24 cellular contexts compared by ENCODE assay signal in genomic region chr3:99681512-99681911, GRCh38. TPM values are rescaled to one million over a fixed set of nuclear protein-coding genes. Genes with fewer than 3 reads are reported as not detected.
DNase-seq lines count a peak whose midpoint lies in the region; ATAC-seq, FAIRE-seq and TF ChIP-seq lines count a peak whose summit lies in the region.
"Had no signal": no experiment of that assay in that cellular context is flagged by ENCODE, and none has a peak within 500 bp of the region (broad histone marks: within the 10 kb centered on the region; RNA-seq: fewer than 3 reads in every experiment).

No MANE protein-coding gene starts in this region.

- no peak for FAIRE-seq in D721Med (lab: Jason Lieb, UNC)
- FAIRE-seq: islet of Langerhans had no signal

- 83 to 87% methylated on average over 1 of the region's 1 CpG for WGBS in thyroid gland, 2 donors

- peak overlapping the region; percentile 63 for H3K4me2 ChIP-seq in KMS-11
- H3K4me2 ChIP-seq: GM23338 had no signal

- TF ChIP-seq POLR2A in thyroid gland (IDR thresholded peaks at IDR 0.05): no peak

- H3K4me3 ChIP-seq in KMS-11 (IDR thresholded peaks at IDR 0.05; ENCODE audit: insufficient read depth, low read depth, low read length): no peak overlapping the region
- H3K4me3 ChIP-seq in thyroid gland (replicated peaks in 1 of 3): no peak overlapping the region
- H3K4me3 ChIP-seq: dorsolateral prefrontal cortex, GM23338, heart left ventricle, right lobe of liver, transverse colon had no signal

- no peaks in the 10 kb centered on the region for H4K20me1 ChIP-seq in KMS-11 (ENCODE audit: insufficient read depth)

- DNase-seq in NCI-H2171 treated with DMSO at 0.1 percent for 48 hours (lab: John Stamatoyannopoulos, UW) (peak; percentile 28), NCI-H2171 (lab: John Stamatoyannopoulos, UW) (no peak), thyroid gland (no peak), D721Med (ENCODE audit: insufficient read length, low spot score) (no peak), germinal center (ENCODE audit: low spot score) (no peak)
- DNase-seq: 8988T; activated CD8-positive, alpha-beta memory T cell treated with anti-CD3 and anti-CD28 coated beads, Interleukin-2, amount 50 U/mL, for 48 hours; DND-41; dorsolateral prefrontal cortex; heart left ventricle; Karpas-422; NCI-H1417; NCI-H345; right lobe of liver; stimulated activated CD8-positive, alpha-beta memory T cell treated with anti-CD3 and anti-CD28 coated beads, Interleukin-4, amount 100 ng/mL, for 48 hours; T-helper 9 cell; transverse colon had no signal

- H3K36me3 ChIP-seq in KMS-11 (ENCODE audit: insufficient read depth) (no peaks in the 10 kb centered on the region), thyroid gland (no peaks in the 10 kb centered on the region)
- H3K36me3 ChIP-seq: heart left ventricle, neutrophil, right lobe of liver, transverse colon had no signal

- H3K27me3 ChIP-seq in KMS-11 (ENCODE audit: insufficient read depth, low read depth) (no peaks in the 10 kb centered on the region), thyroid gland (no peaks in the 10 kb centered on the region)
- H3K27me3 ChIP-seq: dorsolateral prefrontal cortex, heart left ventricle, right lobe of liver, transverse colon had no signal

- intact Hi-C loops in thyroid gland (cut with DNase I): no loop called here

- peaks cover 35% of the 10 kb centered on the region for H3K4me1 ChIP-seq in KMS-11 (ENCODE audit: low read depth, poor library complexity, severe bottlenecking)
- H3K4me1 ChIP-seq in thyroid gland: peaks cover 33 to 37% of the 10 kb centered on the region in 2 donors
- H3K4me1 ChIP-seq: right lobe of liver had no signal

- H3K27ac ChIP-seq in KMS-11 (peak overlapping the region; percentile 54), thyroid gland (peak overlapping the region; percentile 34 to 95 (median 94))
- H3K27ac ChIP-seq: dorsolateral prefrontal cortex, neutrophil, right lobe of liver, transverse colon had no signal

- H2AFZ ChIP-seq in KMS-11 (ENCODE audit: low read depth): peak overlapping the region; percentile 14; the same call in 1 of the 2 replicates
- H2AFZ ChIP-seq: GM23338 had no signal

- TF ChIP-seq CTCF in KMS-11 (conservative IDR thresholded peaks at IDR 0.05; ENCODE audit: low read depth, low read length): no peak
- no peak for TF ChIP-seq CTCF in thyroid gland (IDR thresholded peaks at IDR 0.05)
- no peak for TF ChIP-seq CTCF in D721Med (IDR thresholded peaks at IDR 0.05; ENCODE audit: insufficient read depth, missing control alignments)

- peak; percentile 81 for ATAC-seq in HG02588 (IDR thresholded peaks at IDR 0.05; ENCODE audit: unreplicated experiment)
- no peak for ATAC-seq in HG02610 (IDR thresholded peaks at IDR 0.05; ENCODE audit: unreplicated experiment)
- ATAC-seq: esophagus mucosa, GM23338, right lobe of liver had no signal

- no peaks in the 10 kb centered on the region for H3K79me2 ChIP-seq in KMS-11 (ENCODE audit: insufficient read depth, low read depth)

- no peak overlapping the region for H3K9ac ChIP-seq in KMS-11

- no peaks in the 10 kb centered on the region for H3K9me3 ChIP-seq in thyroid gland
- H3K9me3 ChIP-seq: heart left ventricle, neutrophil, right lobe of liver, transverse colon had no signal

RNA-seq across cellular contexts. Expression of gene COL8A1, which starts 43.1 kb away (rescaled TPM):
- 100 to 1,000 TPM in 2 of 4 donors, 10 to 100 TPM in 2; 65.6 to 156 (median 95.6) TPM for total RNA-seq in thyroid gland
